In genomic region chr2:19021100-19021476, GRCh38 we compare ENCODE assay signal across 11 cellular contexts.
DNase-seq lines count a peak whose midpoint lies in the region; ATAC-seq, FAIRE-seq and TF ChIP-seq lines count a peak whose summit lies in the region.
"Had no signal": no experiment of that assay in that cellular context is flagged by ENCODE, and none has a peak within 500 bp of the region (broad histone marks: within the 10 kb centered on the region; RNA-seq: fewer than 3 reads in every experiment).

No MANE protein-coding gene starts in this region.

- ATAC-seq in Right ventricle myocardium superior (ENCODE audit: poor library complexity) = peak; percentile 66
- no peak for ATAC-seq in GM18520 (IDR thresholded peaks at IDR 0.05; ENCODE audit: unreplicated experiment)

- DNase-seq in Right ventricle myocardium superior (no peak), left ventricle myocardium inferior (no peak), bronchial epithelial cell (ENCODE audit: low read depth) (peak; percentile 92), kidney tubule cell (ENCODE audit: low spot score) (peak; percentile 58), OCI-M1 (lab: John Stamatoyannopoulos, UW) (no peak), HK-2 (ENCODE audit: unreplicated experiment) (no peak), NOMO-1 treated with dmso at 0.1 percent for 144 hours (lab: John Stamatoyannopoulos, UW; ENCODE audit: unreplicated experiment) (no peak)
- DNase-seq: transverse colon had no signal

- peak; percentile 76 for FAIRE-seq in bronchial epithelial cell (lab: Jason Lieb, UNC)
- FAIRE-seq: A204.1 had no signal

- no peaks in the 10 kb centered on the region for H3K36me3 ChIP-seq in left ventricle myocardium inferior
- H3K36me3 ChIP-seq in bronchial epithelial cell (ENCODE audit: control insufficient read depth, insufficient read depth, low read length) = no peaks in the 10 kb centered on the region
- H3K36me3 ChIP-seq: transverse colon had no signal

- peaks cover 6% of the 10 kb centered on the region for H3K9me3 ChIP-seq in left ventricle myocardium inferior (replicated peaks)
- H3K9me3 ChIP-seq: transverse colon had no signal

- H3K27ac ChIP-seq in left ventricle myocardium inferior (replicated peaks) = no peak overlapping the region
- H3K27ac ChIP-seq: HL-60, transverse colon had no signal

- TF ChIP-seq CTCF in left ventricle myocardium inferior (IDR thresholded peaks at IDR 0.05; ENCODE audit: borderline replicate concordance) = no peak
- TF ChIP-seq CTCF in bronchial epithelial cell (IDR thresholded peaks at IDR 0.05; ENCODE audit: insufficient read depth, low read length, severe bottlenecking) = no peak

- intact Hi-C loops in Right ventricle myocardium superior (cut with DNase I) = no loop called here
- intact Hi-C loops in left ventricle myocardium inferior (cut with micrococcal nuclease) = no loop called here

- peaks cover 5% of the 10 kb centered on the region for H3K4me1 ChIP-seq in left ventricle myocardium inferior
- H3K4me1 ChIP-seq: transverse colon had no signal

- no peak overlapping the region for H3K4me3 ChIP-seq in left ventricle myocardium inferior
- no peak overlapping the region for H3K4me3 ChIP-seq in bronchial epithelial cell (ENCODE audit: low read depth, low read length)
- H3K4me3 ChIP-seq: transverse colon had no signal

- no peaks in the 10 kb centered on the region for H3K27me3 ChIP-seq in left ventricle myocardium inferior (ENCODE audit: low read depth)
- no peaks in the 10 kb centered on the region for H3K27me3 ChIP-seq in bronchial epithelial cell (ENCODE audit: control insufficient read depth, insufficient read depth, low read length)
- H3K27me3 ChIP-seq: transverse colon had no signal

Comparison
In these comparisons a context has a peak if more than half of its experiments do, and no peak if none do; other contexts are left out.
1. DNase-seq: peak in bronchial epithelial cell (single experiment) and kidney tubule cell (single experiment); none in Right ventricle myocardium superior (single experiment), left ventricle myocardium inferior (single experiment), OCI-M1 (single experiment), HK-2 (single experiment) and NOMO-1 treated with dmso at 0.1 percent for 144 hours (single experiment).